ENCODE assay signal across 8 cellular contexts in the genomic region with DNA sequence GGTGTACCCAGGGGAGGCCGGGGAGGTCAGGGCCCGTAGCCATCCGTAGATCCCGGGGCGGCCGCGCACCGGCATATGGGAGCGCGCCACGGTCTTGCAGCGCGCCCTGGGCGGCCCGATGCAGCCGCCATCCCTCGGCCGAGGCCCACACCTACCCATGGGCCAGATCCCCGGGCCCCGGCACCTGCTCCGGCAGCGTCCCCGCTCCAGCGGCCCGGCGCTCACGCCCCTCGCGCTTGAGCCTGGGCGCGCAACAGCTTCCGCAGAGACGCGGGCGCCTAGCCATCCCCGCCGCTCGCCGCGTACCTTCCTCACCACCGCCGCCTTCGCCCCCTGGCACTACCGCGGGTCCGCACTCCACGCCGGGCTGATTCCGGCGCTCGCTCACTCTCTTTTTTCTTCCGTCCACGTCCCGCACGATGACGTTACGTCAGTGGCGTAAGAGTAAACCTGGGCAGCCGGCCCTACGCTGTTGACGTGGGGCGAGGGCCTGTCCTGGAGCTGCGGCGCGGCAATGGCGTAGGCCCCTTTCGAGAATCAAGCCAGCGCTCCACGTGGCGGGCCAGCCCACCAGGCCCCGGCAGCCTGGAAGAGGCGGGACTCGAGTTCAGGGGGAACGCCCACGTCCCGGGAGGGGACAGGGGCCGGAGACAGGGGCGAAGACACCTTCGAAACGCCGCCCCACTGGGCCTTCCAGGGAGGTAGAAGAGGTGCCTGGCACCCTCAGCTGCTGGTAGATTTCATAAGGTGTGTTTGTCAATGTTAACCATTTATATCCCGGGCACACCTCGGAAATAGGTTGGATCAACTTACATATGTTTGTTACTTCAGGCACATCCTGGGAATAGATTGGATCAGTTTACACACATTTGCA. TPM values are rescaled to one million over a fixed set of nuclear protein-coding genes. Genes with fewer than 3 reads are reported as not detected.
DNase-seq lines count a peak whose midpoint lies in the region; ATAC-seq, FAIRE-seq and TF ChIP-seq lines count a peak whose summit lies in the region.

Gene ALDH18A1 (minus strand): TSS at position 421 of the 874 bp plus-strand sequence. CDS start 3,334 bp downstream, outside the sequence.

- no peaks in the 10 kb centered on the region for H3K36me3 ChIP-seq in bronchial epithelial cell (ENCODE audit: control insufficient read depth, insufficient read depth, low read length)

- ATAC-seq in GM18861 (IDR thresholded peaks at IDR 0.05; ENCODE audit: unreplicated experiment) = peak; percentile 88
- ATAC-seq in HG03095 (IDR thresholded peaks at IDR 0.05; ENCODE audit: unreplicated experiment) = peak; percentile 85

- peak within 1 kb of the TSS; percentile 82 for H3K4me3 ChIP-seq in AG04449 (ENCODE audit: low read depth, low read length)
- H3K4me3 ChIP-seq in WI38 (ENCODE audit: low read depth, low read length) = peak within 1 kb of the TSS; percentile 67
- H3K4me3 ChIP-seq in bronchial epithelial cell (ENCODE audit: low read depth, low read length) = peak within 1 kb of the TSS; percentile 84

- no peaks in the 10 kb centered on the region for H3K27me3 ChIP-seq in bronchial epithelial cell (ENCODE audit: control insufficient read depth, insufficient read depth, low read length)

- no peak for FAIRE-seq in bronchial epithelial cell (lab: Jason Lieb, UNC)

- DNase-seq in AG04449 (ENCODE audit: low read depth, low spot score) = peak; percentile 56
- DNase-seq in NCI-H226 = peak; percentile 88
- DNase-seq in bronchial epithelial cell (ENCODE audit: low read depth) = peak; percentile 67
- peak; percentile 95 for DNase-seq in iPS-NIHi7 (ENCODE audit: extremely low spot score)
- peak; percentile 80 for DNase-seq in smooth muscle cell of the brain vasculature (ENCODE audit: low read depth, low spot score)

- TF ChIP-seq CTCF in AG04449 (IDR thresholded peaks at IDR 0.05; ENCODE audit: insufficient read depth, low read length, missing control alignments) (no peak), WI38 (IDR thresholded peaks at IDR 0.05; ENCODE audit: low read depth, low read length) (no peak), bronchial epithelial cell (IDR thresholded peaks at IDR 0.05; ENCODE audit: insufficient read depth, low read length, severe bottlenecking) (no peak)

- POLR2A ChIA-PET in AG04449 (lab: Yijun Ruan, JAX) = no interaction called here

- CTCF ChIA-PET in AG04449 (lab: Yijun Ruan, JAX) = interaction anchor here (1.1 kb wide), 1 partner anchor 37 kb away, joined by 6 read pairs; the partner anchor contains the start of gene TCTN3

RNA-seq across cellular contexts. Expression of gene ALDH18A1, which starts in this region (rescaled TPM):
- total RNA-seq in bronchial epithelial cell = 53.8 and 68.4 TPM in 2 replicates

Comparison
In these comparisons a context has a peak if more than half of its experiments do, and no peak if none do; other contexts are left out.
1. Peak in every context shown above with its lines: DNase-seq, ATAC-seq and H3K4me3 ChIP-seq.